ENCODE assay signal across 1 cellular context in the genomic region with DNA sequence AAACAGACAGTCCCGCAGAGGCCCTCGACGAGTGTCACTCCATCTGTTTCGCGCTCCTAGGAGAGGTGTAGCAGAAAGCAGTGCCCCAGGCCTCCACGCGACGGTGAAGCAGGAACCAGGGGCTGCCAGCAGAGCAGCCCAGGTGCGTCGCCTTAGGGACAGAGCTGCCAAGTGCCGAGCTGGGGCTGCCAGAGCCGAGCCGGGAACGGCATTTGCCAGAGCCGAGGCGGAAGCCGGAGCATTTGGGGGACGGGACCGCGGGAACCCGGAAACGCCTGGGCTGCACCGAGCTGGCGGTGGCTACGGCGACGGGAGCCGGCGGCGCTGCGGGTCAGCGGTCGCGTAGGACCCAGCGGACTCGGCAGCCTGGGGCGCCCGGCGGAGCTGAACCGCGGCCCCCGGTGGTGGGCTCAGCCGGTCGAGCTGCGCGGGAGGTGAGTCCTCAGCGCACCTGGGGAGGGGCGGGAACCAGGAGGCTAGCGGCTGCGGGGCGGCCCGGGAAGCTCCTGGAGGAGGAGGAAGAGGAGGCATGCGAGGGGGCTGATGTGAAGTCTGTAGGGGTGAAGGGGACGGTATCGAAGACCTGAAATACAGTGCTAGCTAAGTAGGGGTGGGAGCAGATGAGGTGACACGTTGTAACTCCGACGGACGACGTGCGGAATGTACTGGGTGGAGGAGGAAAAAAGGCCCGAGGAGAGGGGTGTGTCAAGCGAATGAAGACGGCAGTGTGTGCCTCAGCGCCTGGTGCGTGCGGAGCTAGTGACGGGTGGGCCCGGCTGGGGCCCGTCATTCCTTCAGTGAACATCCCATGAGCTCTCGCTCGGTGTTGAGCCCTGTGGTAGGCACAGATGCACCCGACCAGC.
TF ChIP-seq lines count a peak whose summit lies in the region.

A gene (plus strand): TSS at position 268 of the 863 bp plus-strand sequence. CDS start 23,559 bp downstream, outside the sequence.

TF ChIP-seq in HEK293, 187 proteins besides CTCF, POLR2A, EP300 and RAD21 (continued from another document and continues in another):
- TF ChIP-seq, protein P1, sequence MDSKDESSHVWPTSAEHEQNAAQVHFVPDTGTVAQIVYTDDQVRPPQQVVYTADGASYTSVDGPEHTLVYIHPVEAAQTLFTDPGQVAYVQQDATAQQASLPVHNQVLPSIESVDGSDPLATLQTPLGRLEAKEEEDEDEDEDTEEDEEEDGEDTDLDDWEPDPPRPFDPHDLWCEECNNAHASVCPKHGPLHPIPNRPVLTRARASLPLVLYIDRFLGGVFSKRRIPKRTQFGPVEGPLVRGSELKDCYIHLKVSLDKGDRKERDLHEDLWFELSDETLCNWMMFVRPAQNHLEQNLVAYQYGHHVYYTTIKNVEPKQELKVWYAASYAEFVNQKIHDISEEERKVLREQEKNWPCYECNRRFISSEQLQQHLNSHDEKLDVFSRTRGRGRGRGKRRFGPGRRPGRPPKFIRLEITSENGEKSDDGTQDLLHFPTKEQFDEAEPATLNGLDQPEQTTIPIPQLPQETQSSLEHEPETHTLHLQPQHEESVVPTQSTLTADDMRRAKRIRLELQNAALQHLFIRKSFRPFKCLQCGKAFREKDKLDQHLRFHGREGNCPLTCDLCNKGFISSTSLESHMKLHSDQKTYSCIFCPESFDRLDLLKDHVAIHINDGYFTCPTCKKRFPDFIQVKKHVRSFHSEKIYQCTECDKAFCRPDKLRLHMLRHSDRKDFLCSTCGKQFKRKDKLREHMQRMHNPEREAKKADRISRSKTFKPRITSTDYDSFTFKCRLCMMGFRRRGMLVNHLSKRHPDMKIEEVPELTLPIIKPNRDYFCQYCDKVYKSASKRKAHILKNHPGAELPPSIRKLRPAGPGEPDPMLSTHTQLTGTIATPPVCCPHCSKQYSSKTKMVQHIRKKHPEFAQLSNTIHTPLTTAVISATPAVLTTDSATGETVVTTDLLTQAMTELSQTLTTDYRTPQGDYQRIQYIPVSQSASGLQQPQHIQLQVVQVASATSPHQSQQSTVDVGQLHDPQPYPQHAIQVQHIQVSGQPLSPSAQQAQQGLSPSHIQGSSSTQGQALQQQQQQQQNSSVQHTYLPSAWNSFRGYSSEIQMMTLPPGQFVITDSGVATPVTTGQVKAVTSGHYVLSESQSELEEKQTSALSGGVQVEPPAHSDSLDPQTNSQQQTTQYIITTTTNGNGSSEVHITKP (tag by site-specific recombination; IDR thresholded peaks at IDR 0.05) = peak; percentile 70
- TF ChIP-seq BCL11B (tag by site-specific recombination; IDR thresholded peaks at IDR 0.05; ENCODE audit: low read depth) (no peak), ZNF529 (tag by site-specific recombination; IDR thresholded peaks at IDR 0.05; ENCODE audit: insufficient replicate concordance) (no peak), ZBTB48 (tag by site-specific recombination; IDR thresholded peaks at IDR 0.05) (peak; percentile 94), SP3 (tag by site-specific recombination; IDR thresholded peaks at IDR 0.05) (peak; percentile 74; the same call in 1 of the 2 replicates), TCF7L2 (IDR thresholded peaks at IDR 0.05; ENCODE audit: borderline replicate concordance, low read depth, low read length) (no peak), ZNF302 (tag by site-specific recombination; IDR thresholded peaks at IDR 0.05; ENCODE audit: low read depth) (no peak), ZNF48 (tag by site-specific recombination; IDR thresholded peaks at IDR 0.05) (no peak), SP2 (tag by site-specific recombination; IDR thresholded peaks at IDR 0.05) (peak; percentile 59), MZF1 (tag by site-specific recombination; IDR thresholded peaks at IDR 0.05; ENCODE audit: borderline replicate concordance) (0 out of 2 replicates have a peak, but pooled peaks have one; percentile 46), ZNF501 (tag by site-specific recombination; IDR thresholded peaks at IDR 0.05) (peak; percentile 97), ZNF830 (tag by site-specific recombination; IDR thresholded peaks at IDR 0.05; ENCODE audit: low read depth) (no peak), SCRT1 (tag by site-specific recombination; IDR thresholded peaks at IDR 0.05; ENCODE audit: borderline replicate concordance) (no peak), ZNF596 (tag by site-specific recombination; IDR thresholded peaks at IDR 0.05) (peak; percentile 28; the same call in 1 of the 2 replicates), FEZF1 (tag by site-specific recombination; IDR thresholded peaks at IDR 0.05) (peak; percentile 59; the same call in 1 of the 2 replicates), SALL2 (tag by site-specific recombination; IDR thresholded peaks at IDR 0.05; ENCODE audit: borderline replicate concordance) (0 out of 2 replicates have a peak, but pooled peaks have one; percentile 47), SCRT2 (tag by site-specific recombination; IDR thresholded peaks at IDR 0.05) (peak; percentile 39; the same call in 1 of the 2 replicates), ZNF175 (tag by site-specific recombination; IDR thresholded peaks at IDR 0.05) (no peak), KLF9 (tag by site-specific recombination; IDR thresholded peaks at IDR 0.05; ENCODE audit: low read depth) (peak; percentile 97), ZNF266 (tag by site-specific recombination; IDR thresholded peaks at IDR 0.05; ENCODE audit: low read depth) (no peak), ZNF146 (tag by site-specific recombination; IDR thresholded peaks at IDR 0.05) (peak; percentile 70), ZNF600 (tag by site-specific recombination; IDR thresholded peaks at IDR 0.05) (peak; percentile 92), ZNF571 (tag by site-specific recombination; IDR thresholded peaks at IDR 0.05) (no peak), RBAK (tag by site-specific recombination; IDR thresholded peaks at IDR 0.05) (no peak), ZNF174 (tag by site-specific recombination; IDR thresholded peaks at IDR 0.05) (no peak), REPIN1 (tag by site-specific recombination; IDR thresholded peaks at IDR 0.05; ENCODE audit: low read depth) (0 out of 2 replicates have a peak, but pooled peaks have one; percentile 28), ZNF530 (tag by site-specific recombination; IDR thresholded peaks at IDR 0.05; ENCODE audit: low read depth) (no peak), ZNF292 (tag by site-specific recombination; IDR thresholded peaks at IDR 0.05; ENCODE audit: borderline replicate concordance, low read depth) (no peak), ZNF548 (tag by site-specific recombination; IDR thresholded peaks at IDR 0.05) (no peak), ZFHX2 (tag by site-specific recombination; conservative IDR thresholded peaks at IDR 0.05) (peak; percentile 69), ZNF701 (tag by site-specific recombination; IDR thresholded peaks at IDR 0.05) (no peak), ZNF555 (tag by site-specific recombination; conservative IDR thresholded peaks at IDR 0.05) (no peak), ZNF184 (tag by site-specific recombination; IDR thresholded peaks at IDR 0.05) (no peak; the same call in 1 of the 2 replicates), ZNF214 (tag by site-specific recombination; IDR thresholded peaks at IDR 0.05; ENCODE audit: borderline replicate concordance) (no peak), ZNF560 (tag by site-specific recombination; IDR thresholded peaks at IDR 0.05; ENCODE audit: borderline replicate concordance) (no peak), GLIS1 (tag by site-specific recombination; IDR thresholded peaks at IDR 0.05) (peak; percentile 67; the same call in 1 of the 2 replicates), ZFP41 (tag by site-specific recombination; IDR thresholded peaks at IDR 0.05; ENCODE audit: borderline replicate concordance) (no peak), ZNF138 (tag by site-specific recombination; IDR thresholded peaks at IDR 0.05; ENCODE audit: borderline replicate concordance) (no peak), ZNF654 (tag by site-specific recombination; IDR thresholded peaks at IDR 0.05; ENCODE audit: low read depth) (no peak)
- TF ChIP-seq, protein P2, sequence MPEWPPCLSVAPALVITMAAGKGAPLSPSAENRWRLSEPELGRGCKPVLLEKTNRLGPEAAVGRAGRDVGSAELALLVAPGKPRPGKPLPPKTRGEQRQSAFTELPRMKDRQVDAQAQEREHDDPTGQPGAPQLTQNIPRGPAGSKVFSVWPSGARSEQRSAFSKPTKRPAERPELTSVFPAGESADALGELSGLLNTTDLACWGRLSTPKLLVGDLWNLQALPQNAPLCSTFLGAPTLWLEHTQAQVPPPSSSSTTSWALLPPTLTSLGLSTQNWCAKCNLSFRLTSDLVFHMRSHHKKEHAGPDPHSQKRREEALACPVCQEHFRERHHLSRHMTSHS (tag by site-specific recombination; IDR thresholded peaks at IDR 0.05) = no peak
- TF ChIP-seq, protein P3, sequence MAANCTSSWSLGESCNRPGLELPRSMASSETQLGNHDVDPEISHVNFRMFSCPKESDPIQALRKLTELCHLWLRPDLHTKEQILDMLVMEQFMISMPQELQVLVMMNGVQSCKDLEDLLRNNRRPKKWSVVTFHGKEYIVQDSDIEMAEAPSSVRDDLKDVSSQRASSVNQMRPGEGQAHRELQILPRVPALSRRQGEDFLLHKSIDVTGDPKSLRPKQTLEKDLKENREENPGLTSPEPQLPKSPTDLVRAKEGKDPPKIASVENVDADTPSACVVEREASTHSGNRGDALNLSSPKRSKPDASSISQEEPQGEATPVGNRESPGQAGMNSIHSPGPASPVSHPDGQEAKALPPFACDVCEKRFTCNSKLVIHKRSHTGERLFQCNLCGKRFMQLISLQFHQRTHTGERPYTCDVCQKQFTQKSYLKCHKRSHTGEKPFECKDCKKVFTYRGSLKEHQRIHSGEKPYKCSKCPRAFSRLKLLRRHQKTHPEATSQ (tag by site-specific recombination; IDR thresholded peaks at IDR 0.05) = peak; percentile 98; the same call in 1 of the 2 replicates
- TF ChIP-seq, protein P4, sequence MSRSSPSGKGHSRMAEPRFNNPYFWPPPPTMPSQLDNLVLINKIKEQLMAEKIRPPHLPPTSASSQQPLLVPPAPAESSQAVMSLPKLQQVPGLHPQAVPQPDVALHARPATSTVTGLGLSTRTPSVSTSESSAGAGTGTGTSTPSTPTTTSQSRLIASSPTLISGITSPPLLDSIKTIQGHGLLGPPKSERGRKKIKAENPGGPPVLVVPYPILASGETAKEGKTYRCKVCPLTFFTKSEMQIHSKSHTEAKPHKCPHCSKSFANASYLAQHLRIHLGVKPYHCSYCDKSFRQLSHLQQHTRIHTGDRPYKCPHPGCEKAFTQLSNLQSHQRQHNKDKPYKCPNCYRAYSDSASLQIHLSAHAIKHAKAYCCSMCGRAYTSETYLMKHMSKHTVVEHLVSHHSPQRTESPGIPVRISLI (tag by site-specific recombination; IDR thresholded peaks at IDR 0.05) = peak; percentile 28; the same call in 1 of the 2 replicates
- TF ChIP-seq, protein P5, sequence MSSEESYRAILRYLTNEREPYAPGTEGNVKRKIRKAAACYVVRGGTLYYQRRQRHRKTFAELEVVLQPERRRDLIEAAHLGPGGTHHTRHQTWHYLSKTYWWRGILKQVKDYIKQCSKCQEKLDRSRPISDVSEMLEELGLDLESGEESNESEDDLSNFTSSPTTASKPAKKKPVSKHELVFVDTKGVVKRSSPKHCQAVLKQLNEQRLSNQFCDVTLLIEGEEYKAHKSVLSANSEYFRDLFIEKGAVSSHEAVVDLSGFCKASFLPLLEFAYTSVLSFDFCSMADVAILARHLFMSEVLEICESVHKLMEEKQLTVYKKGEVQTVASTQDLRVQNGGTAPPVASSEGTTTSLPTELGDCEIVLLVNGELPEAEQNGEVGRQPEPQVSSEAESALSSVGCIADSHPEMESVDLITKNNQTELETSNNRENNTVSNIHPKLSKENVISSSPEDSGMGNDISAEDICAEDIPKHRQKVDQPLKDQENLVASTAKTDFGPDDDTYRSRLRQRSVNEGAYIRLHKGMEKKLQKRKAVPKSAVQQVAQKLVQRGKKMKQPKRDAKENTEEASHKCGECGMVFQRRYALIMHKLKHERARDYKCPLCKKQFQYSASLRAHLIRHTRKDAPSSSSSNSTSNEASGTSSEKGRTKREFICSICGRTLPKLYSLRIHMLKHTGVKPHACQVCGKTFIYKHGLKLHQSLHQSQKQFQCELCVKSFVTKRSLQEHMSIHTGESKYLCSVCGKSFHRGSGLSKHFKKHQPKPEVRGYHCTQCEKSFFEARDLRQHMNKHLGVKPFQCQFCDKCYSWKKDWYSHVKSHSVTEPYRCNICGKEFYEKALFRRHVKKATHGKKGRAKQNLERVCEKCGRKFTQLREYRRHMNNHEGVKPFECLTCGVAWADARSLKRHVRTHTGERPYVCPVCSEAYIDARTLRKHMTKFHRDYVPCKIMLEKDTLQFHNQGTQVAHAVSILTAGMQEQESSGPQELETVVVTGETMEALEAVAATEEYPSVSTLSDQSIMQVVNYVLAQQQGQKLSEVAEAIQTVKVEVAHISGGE (tag by site-specific recombination; conservative IDR thresholded peaks at IDR 0.05; ENCODE audit: low read depth) = peak; percentile 99
- TF ChIP-seq, protein P6, sequence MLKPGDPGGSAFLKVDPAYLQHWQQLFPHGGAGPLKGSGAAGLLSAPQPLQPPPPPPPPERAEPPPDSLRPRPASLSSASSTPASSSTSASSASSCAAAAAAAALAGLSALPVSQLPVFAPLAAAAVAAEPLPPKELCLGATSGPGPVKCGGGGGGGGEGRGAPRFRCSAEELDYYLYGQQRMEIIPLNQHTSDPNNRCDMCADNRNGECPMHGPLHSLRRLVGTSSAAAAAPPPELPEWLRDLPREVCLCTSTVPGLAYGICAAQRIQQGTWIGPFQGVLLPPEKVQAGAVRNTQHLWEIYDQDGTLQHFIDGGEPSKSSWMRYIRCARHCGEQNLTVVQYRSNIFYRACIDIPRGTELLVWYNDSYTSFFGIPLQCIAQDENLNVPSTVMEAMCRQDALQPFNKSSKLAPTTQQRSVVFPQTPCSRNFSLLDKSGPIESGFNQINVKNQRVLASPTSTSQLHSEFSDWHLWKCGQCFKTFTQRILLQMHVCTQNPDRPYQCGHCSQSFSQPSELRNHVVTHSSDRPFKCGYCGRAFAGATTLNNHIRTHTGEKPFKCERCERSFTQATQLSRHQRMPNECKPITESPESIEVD (tag by site-specific recombination; IDR thresholded peaks at IDR 0.05) = no peak
- TF ChIP-seq, protein P7, sequence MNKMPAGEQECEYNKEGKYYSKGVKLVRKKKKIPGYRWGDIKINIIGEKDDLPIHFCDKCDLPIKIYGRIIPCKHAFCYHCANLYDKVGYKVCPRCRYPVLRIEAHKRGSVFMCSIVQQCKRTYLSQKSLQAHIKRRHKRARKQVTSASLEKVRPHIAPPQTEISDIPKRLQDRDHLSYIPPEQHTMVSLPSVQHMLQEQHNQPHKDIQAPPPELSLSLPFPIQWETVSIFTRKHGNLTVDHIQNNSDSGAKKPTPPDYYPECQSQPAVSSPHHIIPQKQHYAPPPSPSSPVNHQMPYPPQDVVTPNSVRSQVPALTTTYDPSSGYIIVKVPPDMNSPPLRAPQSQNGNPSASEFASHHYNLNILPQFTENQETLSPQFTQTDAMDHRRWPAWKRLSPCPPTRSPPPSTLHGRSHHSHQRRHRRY (tag by site-specific recombination; IDR thresholded peaks at IDR 0.05) = no peak
